In genomic region chr9:370081-370480, GRCh38 we compare ENCODE assay signal across 19 cellular contexts.
"Had no signal": no experiment of that assay in that cellular context is flagged by ENCODE, and none has a peak within 500 bp of the region (broad histone marks: within the 10 kb centered on the region; RNA-seq: fewer than 3 reads in every experiment).

No MANE protein-coding gene starts in this region.

- H3K27ac Mint-ChIP-seq: natural killer cell treated with Interleukin-12 subunit alpha and Interleukin-12 subunit beta and Interleukin-15 and Interleukin-18, amount 100 ng/mL, for 72 hours; progenitor cell of endocrine pancreas had no signal

- H3K27me3 ChIP-seq: spleen, upper lobe of right lung had no signal

- H3K27me3 Mint-ChIP-seq: natural killer cell treated with Interleukin-12 subunit alpha and Interleukin-12 subunit beta and Interleukin-15 and Interleukin-18, amount 100 ng/mL, for 72 hours; progenitor cell of endocrine pancreas had no signal

- H3K4me3 ChIP-seq: coronary artery, lower lobe of right lung, SK-N-MC, spleen, upper lobe of right lung had no signal

- H3K9me3 Mint-ChIP-seq: activated naive CD4-positive, alpha-beta T cell treated with anti-CD3 and anti-CD28 coated beads, Interleukin-2, amount 50 U/mL, for 72 hours; activated T-cell treated with anti-CD3 and anti-CD28 coated beads, Interleukin-2, amount 50 U/mL, for 4 hours; natural killer cell treated with Interleukin-12 subunit alpha and Interleukin-12 subunit beta and Interleukin-15 and Interleukin-18, amount 100 ng/mL, for 72 hours had no signal

- H3K4me1 ChIP-seq: lower lobe of right lung, upper lobe of right lung had no signal

- H3K27ac ChIP-seq: coronary artery, lower lobe of right lung, SK-N-MC, spleen, upper lobe of right lung had no signal

- DNase-seq: activated CD4-positive, alpha-beta T cell treated with anti-CD3 and anti-CD28 coated beads for 1 hour; activated CD4-positive, alpha-beta T cell treated with anti-CD3 and anti-CD28 coated beads, Interleukin-2, amount 50 U/mL, for 1 hour; activated CD8-positive, alpha-beta memory T cell treated with anti-CD3 and anti-CD28 coated beads for 24 hours; activated CD8-positive, alpha-beta memory T cell treated with anti-CD3 and anti-CD28 coated beads, Interleukin-2, amount 50 U/mL, for 4 hours; activated gamma-delta T cell; activated T-cell treated with anti-CD3 and anti-CD28 coated beads, Interleukin-2, amount 50 U/mL, for 4 hours; amygdala; cerebellar nuclear complex; kidney; lower lobe of right lung; spleen; stimulated activated CD4-positive, alpha-beta T cell treated with anti-CD3 and anti-CD28 coated beads, Interleukin-4, amount 100 ng/mL, for 1 hour; stimulated activated naive CD8-positive, alpha-beta T cell treated with anti-CD3 and anti-CD28 coated beads, Interleukin-15, Interleukin-2, amounts not matched to agents 100 U/mL and 50 U/mL, for 24 hours; upper lobe of right lung had no signal

- ATAC-seq: activated naive CD4-positive, alpha-beta T cell treated with anti-CD3 and anti-CD28 coated beads, Interleukin-2, amount 50 U/mL, for 72 hours; activated T-cell treated with anti-CD3 and anti-CD28 coated beads, Interleukin-2, amount 50 U/mL, for 4 hours; natural killer cell treated with Interleukin-12 subunit alpha and Interleukin-12 subunit beta and Interleukin-15 and Interleukin-18, amount 100 ng/mL, for 72 hours; stimulated activated naive CD8-positive, alpha-beta T cell treated with anti-CD3 and anti-CD28 coated beads, Interleukin-15, Interleukin-2, amounts not matched to agents 100 U/mL and 50 U/mL, for 24 hours; upper lobe of right lung had no signal

- H3K4me3 Mint-ChIP-seq: activated T-cell treated with anti-CD3 and anti-CD28 coated beads, Interleukin-2, amount 50 U/mL, for 4 hours; natural killer cell treated with Interleukin-12 subunit alpha and Interleukin-12 subunit beta and Interleukin-15 and Interleukin-18, amount 100 ng/mL, for 72 hours had no signal

- H3K9me3 ChIP-seq: lower lobe of right lung, spleen, upper lobe of right lung had no signal
